Comparison of ENCODE assay signal across 35 cellular contexts in the genomic region with DNA sequence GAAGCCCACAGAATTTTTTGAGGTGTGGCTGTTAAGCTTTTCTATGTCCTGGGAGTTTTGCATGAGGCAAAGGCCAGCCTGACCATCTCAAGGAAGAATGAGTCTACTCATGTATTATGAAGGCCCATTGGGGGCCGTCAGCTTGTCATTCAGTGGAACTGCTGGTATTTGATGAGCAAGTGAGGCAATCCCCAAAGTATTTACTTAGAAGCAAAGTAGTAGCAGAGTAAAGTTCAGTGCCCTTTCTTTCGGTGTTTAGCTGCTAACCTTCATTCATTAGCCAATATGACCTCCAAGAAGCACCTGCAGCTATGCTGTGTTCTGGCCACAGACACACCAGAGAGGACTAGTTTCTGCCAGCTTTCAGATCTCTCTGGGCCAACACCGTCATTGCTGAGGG.
"Had no signal": no experiment of that assay in that cellular context is flagged by ENCODE, and none has a peak within 500 bp of the region (broad histone marks: within the 10 kb centered on the region; RNA-seq: fewer than 3 reads in every experiment).

No MANE protein-coding gene starts in this region.

- H3K4me3 Mint-ChIP-seq: activated B cell treated with CpG ODN at 0.5 μM for 24 hours; activated CD4-positive, alpha-beta memory T cell treated with anti-CD3 and anti-CD28 coated beads for 36 hours; activated naive CD4-positive, alpha-beta T cell treated with anti-CD3 and anti-CD28 coated beads, Interleukin-2, amount 10 ng/mL, durations not matched to agents 7 days and 5 days; activated naive CD8-positive, alpha-beta T cell; activated naive CD8-positive, alpha-beta T cell treated with anti-CD3 and anti-CD28 coated beads, Interleukin-2, amount 50 U/mL, for 24 hours; activated T-cell treated with anti-CD3 and anti-CD28 coated beads, Interleukin-2, amount 50 U/mL, for 4 hours had no signal

- DNase-seq: activated B cell treated with CpG ODN at 0.5 μM for 24 hours; activated CD4-positive, alpha-beta memory T cell treated with anti-CD3 and anti-CD28 coated beads for 36 hours; activated CD4-positive, alpha-beta T cell treated with anti-CD3 and anti-CD28 coated beads for 4 hours; activated CD4-positive, alpha-beta T cell treated with anti-CD3 and anti-CD28 coated beads, Interleukin-2, amount 50 U/mL, for 1 hour; activated CD4-positive, CD25-positive, alpha-beta regulatory T cell treated with anti-CD3 and anti-CD28 coated beads, Interleukin-2, amount 50 U/mL, for 72 hours; activated CD8-positive, alpha-beta memory T cell treated with anti-CD3 and anti-CD28 coated beads, Interleukin-2, amount 50 U/mL, for 4 hours; activated effector memory CD4-positive, alpha-beta T cell treated with Interleukin-2 at 50 U/mL for 16 hours; activated naive CD4-positive, alpha-beta T cell treated with anti-CD3 and anti-CD28 coated beads, Interleukin-2, amount 10 ng/mL, durations not matched to agents 7 days and 5 days; activated naive CD8-positive, alpha-beta T cell treated with anti-CD3 and anti-CD28 coated beads, Interleukin-2, amount 50 U/mL, for 24 hours; activated T-cell treated with anti-CD3 and anti-CD28 coated beads for 4 hours; activated T-cell treated with anti-CD3 and anti-CD28 coated beads, Interleukin-2, amount 50 U/mL, for 4 hours; anterior cingulate cortex; NCI-H1092 treated with DMSO at 0.1 percent for 48 hours; NCI-H1417; NCI-H146; NCI-H187; NCI-H2029 treated with DMSO at 0.1 percent for 48 hours; NCI-H2107; NCI-H2171; NCI-H510A; NCI-H526; NCI-H748 treated with DMSO at 0.1 percent for 48 hours; NK-92 treated with Interleukin-12 subunit alpha and Interleukin-12 subunit beta, amount 100 ng/mL, for 24 hours; PC-3; Peyer's patch; SW 1271; T-helper 1 cell; T-helper 2 cell; T-helper 9 cell had no signal

- H3K27ac ChIP-seq: cardiac muscle cell, KMS-11, Peyer's patch, RWPE1, VCaP had no signal

- H3K9ac ChIP-seq: KMS-11 had no signal

- H3K36me3 ChIP-seq: cardiac muscle cell, Peyer's patch had no signal

- H3K27ac Mint-ChIP-seq: activated B cell treated with CpG ODN at 0.5 μM for 24 hours; activated CD4-positive, alpha-beta memory T cell treated with anti-CD3 and anti-CD28 coated beads for 36 hours; activated naive CD4-positive, alpha-beta T cell treated with anti-CD3 and anti-CD28 coated beads, Interleukin-2, amount 10 ng/mL, durations not matched to agents 7 days and 5 days; activated naive CD8-positive, alpha-beta T cell; activated naive CD8-positive, alpha-beta T cell treated with anti-CD3 and anti-CD28 coated beads, Interleukin-2, amount 50 U/mL, for 24 hours had no signal

- H3K4me2 ChIP-seq: KMS-11 had no signal

- H3K4me3 ChIP-seq: cardiac muscle cell, Peyer's patch had no signal

- H3K9me3 Mint-ChIP-seq: activated B cell treated with CpG ODN at 0.5 μM for 24 hours; activated CD4-positive, alpha-beta memory T cell treated with anti-CD3 and anti-CD28 coated beads for 36 hours; activated naive CD4-positive, alpha-beta T cell treated with anti-CD3 and anti-CD28 coated beads, Interleukin-2, amount 10 ng/mL, durations not matched to agents 7 days and 5 days; activated naive CD8-positive, alpha-beta T cell treated with anti-CD3 and anti-CD28 coated beads, Interleukin-2, amount 50 U/mL, for 24 hours; activated T-cell treated with anti-CD3 and anti-CD28 coated beads, Interleukin-2, amount 50 U/mL, for 4 hours had no signal

- ATAC-seq: activated naive CD8-positive, alpha-beta T cell treated with anti-CD3 and anti-CD28 coated beads, Interleukin-2, amount 50 U/mL, for 24 hours; activated T-cell treated with anti-CD3 and anti-CD28 coated beads, Interleukin-2, amount 50 U/mL, for 4 hours; PC-3; Right ventricle myocardium inferior had no signal

- H3K36me3 Mint-ChIP-seq: activated CD4-positive, alpha-beta memory T cell treated with anti-CD3 and anti-CD28 coated beads for 36 hours had no signal

- H3K9me3 ChIP-seq: Peyer's patch had no signal
